1 cellular context compared by ENCODE assay signal in genomic region chr16:48607056-48607825, GRCh38.
TF ChIP-seq lines count a peak whose summit lies in the region.

No MANE protein-coding gene starts in this region.

TF ChIP-seq in liver, 16 proteins besides CTCF, POLR2A, EP300 and RAD21 (continued from another document):
- TF ChIP-seq EGR1 (IDR thresholded peaks at IDR 0.05; ENCODE audit: low read depth in 2 of 2): no peak
